Comparison of ENCODE assay signal across 13 cellular contexts in genomic region chr7:80724249-80724871, GRCh38.
DNase-seq lines count a peak whose midpoint lies in the region; ATAC-seq and TF ChIP-seq lines count a peak whose summit lies in the region.
"Had no signal": no experiment of that assay in that cellular context is flagged by ENCODE, and none has a peak within 500 bp of the region (broad histone marks: within the 10 kb centered on the region; RNA-seq: fewer than 3 reads in every experiment).

No MANE protein-coding gene starts in this region.

- in situ Hi-C loops in G401 (cut with HindIII; ENCODE audit: low sequenced_read_pairs), result no loop called here

- 33% methylated on average over 4 of the region's 4 CpGs for WGBS in smooth muscle cell (ENCODE audit: low lambda C conversion rate)

- H3K27me3 ChIP-seq in smooth muscle cell (ENCODE audit: low read depth), result no peaks in the 10 kb centered on the region

- peak overlapping the region; percentile 72 for H3K4me2 ChIP-seq in smooth muscle cell

- H3K79me2 ChIP-seq in smooth muscle cell (ENCODE audit: low read depth), result no peaks in the 10 kb centered on the region

- H3K36me3 ChIP-seq in smooth muscle cell (ENCODE audit: low read depth), result no peaks in the 10 kb centered on the region

- H3K9me3 ChIP-seq in smooth muscle cell (replicated peaks; ENCODE audit: low read depth), result no peaks in the 10 kb centered on the region

- ATAC-seq in HG03139 (IDR thresholded peaks at IDR 0.05; ENCODE audit: unreplicated experiment) (no peak), HG02798 (IDR thresholded peaks at IDR 0.05; ENCODE audit: poor library complexity, unreplicated experiment) (no peak), HG03432 (IDR thresholded peaks at IDR 0.05; ENCODE audit: unreplicated experiment) (no peak), HG03175 (IDR thresholded peaks at IDR 0.05; ENCODE audit: unreplicated experiment) (no peak)
- ATAC-seq: stimulated activated memory B cell treated with anti-CD40 and anti-IgM and Interleukin-4, amounts not matched to agents 10 μg/mL and 1 μg/mL and 100 μg/mL, for 72 hours had no signal

- H4K20me1 ChIP-seq in smooth muscle cell (ENCODE audit: low read depth), result no peaks in the 10 kb centered on the region

- H3K27ac ChIP-seq in smooth muscle cell (ENCODE audit: low read depth), result peak overlapping the region; percentile 98

- peak; percentile 14 for DNase-seq in G401 (ENCODE audit: low spot score)
- DNase-seq in RPMI7951 (ENCODE audit: low read depth), result peak; percentile 74
- peak; percentile 72 for DNase-seq in fibroblast of villous mesenchyme (ENCODE audit: low read depth)
- no peak for DNase-seq in smooth muscle cell (lab: John Stamatoyannopoulos, UW; ENCODE audit: unreplicated experiment)
- DNase-seq: activated CD4-positive, alpha-beta T cell treated with anti-CD3 and anti-CD28 coated beads for 1 hour; cerebellar nuclear complex; SIG-M5 had no signal

- H3K9ac ChIP-seq in smooth muscle cell (ENCODE audit: low read depth), result peak overlapping the region; percentile 54
- H3K9ac ChIP-seq: KMS-11 had no signal

- H3K4me1 ChIP-seq in smooth muscle cell (ENCODE audit: low read depth), result peaks cover 31% of the 10 kb centered on the region

- peaks cover 14% of the 10 kb centered on the region for H3F3A ChIP-seq in smooth muscle cell (ENCODE audit: low read depth)

- H3K4me3 ChIP-seq in fibroblast of villous mesenchyme (ENCODE audit: low read depth, low read length) (no peak overlapping the region), smooth muscle cell (no peak overlapping the region)

- H2AFZ ChIP-seq in smooth muscle cell (ENCODE audit: low read depth), result peak overlapping the region; percentile 31

- TF ChIP-seq CTCF in fibroblast of villous mesenchyme (IDR thresholded peaks at IDR 0.05; ENCODE audit: insufficient read depth, low read depth, low read length), result no peak
- TF ChIP-seq CTCF in smooth muscle cell (IDR thresholded peaks at IDR 0.05; ENCODE audit: borderline replicate concordance, insufficient read depth, poor library complexity, severe bottlenecking), result no peak
